ENCODE assay signal across 2 cellular contexts in the genomic region with DNA sequence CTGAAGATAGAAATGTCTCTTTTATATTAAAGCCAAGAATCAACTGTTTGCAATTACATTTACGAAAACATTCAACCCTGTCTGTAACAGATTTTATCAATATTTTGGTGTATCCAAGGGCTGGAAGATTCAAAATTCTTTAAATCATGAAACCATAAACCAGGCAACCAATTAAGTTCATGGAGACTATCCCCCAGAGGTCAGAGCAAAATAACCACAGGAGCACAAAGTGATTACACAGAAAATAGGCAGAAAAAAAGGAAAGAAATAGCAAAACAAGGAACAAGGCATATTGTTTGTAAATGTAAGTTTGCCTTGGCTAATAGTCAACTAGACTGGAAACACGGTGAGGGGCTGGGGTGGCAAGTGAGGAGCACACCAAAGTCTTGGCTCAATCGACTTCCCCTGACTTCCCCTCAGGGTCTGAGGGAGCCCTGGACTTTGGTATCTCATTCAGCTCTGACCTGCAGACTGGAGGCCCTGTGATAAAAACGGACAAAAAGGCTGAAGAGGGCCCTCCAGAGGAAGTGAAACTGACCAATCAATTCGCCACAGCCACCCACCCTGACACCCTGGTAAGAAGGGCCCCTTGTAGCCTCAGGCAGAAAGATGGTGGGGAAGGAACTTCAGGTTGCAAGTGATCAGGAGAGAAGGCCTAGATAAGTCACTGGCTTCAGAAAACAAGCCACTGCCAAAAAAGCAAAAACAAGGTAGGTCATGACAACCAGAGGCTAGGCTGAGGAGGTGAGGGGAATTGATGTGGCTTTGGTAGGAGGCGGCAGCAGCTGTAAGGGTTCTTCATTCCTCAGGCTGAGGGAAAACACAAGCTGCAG.
TF ChIP-seq lines count a peak whose summit lies in the region.

No MANE protein-coding gene starts in this region.

TF ChIP-seq in SK-N-SH treated with all-trans-retinoic acid at 6 μM for 48 hours, 23 proteins besides CTCF, POLR2A, EP300 and RAD21:
- no peak for TF ChIP-seq TSHZ2 (CRISPR knock-in tag; IDR thresholded peaks at IDR 0.05)

TF ChIP-seq in WTC11, 78 proteins besides CTCF, POLR2A, EP300 and RAD21 (continued from another document):
- TF ChIP-seq, protein P1, sequence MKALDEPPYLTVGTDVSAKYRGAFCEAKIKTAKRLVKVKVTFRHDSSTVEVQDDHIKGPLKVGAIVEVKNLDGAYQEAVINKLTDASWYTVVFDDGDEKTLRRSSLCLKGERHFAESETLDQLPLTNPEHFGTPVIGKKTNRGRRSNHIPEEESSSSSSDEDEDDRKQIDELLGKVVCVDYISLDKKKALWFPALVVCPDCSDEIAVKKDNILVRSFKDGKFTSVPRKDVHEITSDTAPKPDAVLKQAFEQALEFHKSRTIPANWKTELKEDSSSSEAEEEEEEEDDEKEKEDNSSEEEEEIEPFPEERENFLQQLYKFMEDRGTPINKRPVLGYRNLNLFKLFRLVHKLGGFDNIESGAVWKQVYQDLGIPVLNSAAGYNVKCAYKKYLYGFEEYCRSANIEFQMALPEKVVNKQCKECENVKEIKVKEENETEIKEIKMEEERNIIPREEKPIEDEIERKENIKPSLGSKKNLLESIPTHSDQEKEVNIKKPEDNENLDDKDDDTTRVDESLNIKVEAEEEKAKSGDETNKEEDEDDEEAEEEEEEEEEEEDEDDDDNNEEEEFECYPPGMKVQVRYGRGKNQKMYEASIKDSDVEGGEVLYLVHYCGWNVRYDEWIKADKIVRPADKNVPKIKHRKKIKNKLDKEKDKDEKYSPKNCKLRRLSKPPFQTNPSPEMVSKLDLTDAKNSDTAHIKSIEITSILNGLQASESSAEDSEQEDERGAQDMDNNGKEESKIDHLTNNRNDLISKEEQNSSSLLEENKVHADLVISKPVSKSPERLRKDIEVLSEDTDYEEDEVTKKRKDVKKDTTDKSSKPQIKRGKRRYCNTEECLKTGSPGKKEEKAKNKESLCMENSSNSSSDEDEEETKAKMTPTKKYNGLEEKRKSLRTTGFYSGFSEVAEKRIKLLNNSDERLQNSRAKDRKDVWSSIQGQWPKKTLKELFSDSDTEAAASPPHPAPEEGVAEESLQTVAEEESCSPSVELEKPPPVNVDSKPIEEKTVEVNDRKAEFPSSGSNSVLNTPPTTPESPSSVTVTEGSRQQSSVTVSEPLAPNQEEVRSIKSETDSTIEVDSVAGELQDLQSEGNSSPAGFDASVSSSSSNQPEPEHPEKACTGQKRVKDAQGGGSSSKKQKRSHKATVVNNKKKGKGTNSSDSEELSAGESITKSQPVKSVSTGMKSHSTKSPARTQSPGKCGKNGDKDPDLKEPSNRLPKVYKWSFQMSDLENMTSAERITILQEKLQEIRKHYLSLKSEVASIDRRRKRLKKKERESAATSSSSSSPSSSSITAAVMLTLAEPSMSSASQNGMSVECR (CRISPR knock-in tag; IDR thresholded peaks at IDR 0.05; ENCODE audit: borderline replicate concordance) = no peak
- TF ChIP-seq, protein P2, sequence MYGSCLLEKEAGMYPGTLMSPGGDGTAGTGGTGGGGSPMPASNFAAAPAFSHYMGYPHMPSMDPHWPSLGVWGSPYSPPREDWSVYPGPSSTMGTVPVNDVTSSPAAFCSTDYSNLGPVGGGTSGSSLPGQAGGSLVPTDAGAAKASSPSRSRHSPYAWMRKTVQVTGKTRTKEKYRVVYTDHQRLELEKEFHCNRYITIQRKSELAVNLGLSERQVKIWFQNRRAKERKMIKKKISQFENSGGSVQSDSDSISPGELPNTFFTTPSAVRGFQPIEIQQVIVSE (CRISPR knock-in tag; IDR thresholded peaks at IDR 0.05; ENCODE audit: borderline replicate concordance) = no peak
- TF ChIP-seq ZNF396 (CRISPR knock-in tag; IDR thresholded peaks at IDR 0.05; ENCODE audit: borderline replicate concordance) (no peak), MXD4 (CRISPR knock-in tag; IDR thresholded peaks at IDR 0.05; ENCODE audit: borderline replicate concordance) (no peak)
